ENCODE assay signal across 1 cellular context in the genomic region with DNA sequence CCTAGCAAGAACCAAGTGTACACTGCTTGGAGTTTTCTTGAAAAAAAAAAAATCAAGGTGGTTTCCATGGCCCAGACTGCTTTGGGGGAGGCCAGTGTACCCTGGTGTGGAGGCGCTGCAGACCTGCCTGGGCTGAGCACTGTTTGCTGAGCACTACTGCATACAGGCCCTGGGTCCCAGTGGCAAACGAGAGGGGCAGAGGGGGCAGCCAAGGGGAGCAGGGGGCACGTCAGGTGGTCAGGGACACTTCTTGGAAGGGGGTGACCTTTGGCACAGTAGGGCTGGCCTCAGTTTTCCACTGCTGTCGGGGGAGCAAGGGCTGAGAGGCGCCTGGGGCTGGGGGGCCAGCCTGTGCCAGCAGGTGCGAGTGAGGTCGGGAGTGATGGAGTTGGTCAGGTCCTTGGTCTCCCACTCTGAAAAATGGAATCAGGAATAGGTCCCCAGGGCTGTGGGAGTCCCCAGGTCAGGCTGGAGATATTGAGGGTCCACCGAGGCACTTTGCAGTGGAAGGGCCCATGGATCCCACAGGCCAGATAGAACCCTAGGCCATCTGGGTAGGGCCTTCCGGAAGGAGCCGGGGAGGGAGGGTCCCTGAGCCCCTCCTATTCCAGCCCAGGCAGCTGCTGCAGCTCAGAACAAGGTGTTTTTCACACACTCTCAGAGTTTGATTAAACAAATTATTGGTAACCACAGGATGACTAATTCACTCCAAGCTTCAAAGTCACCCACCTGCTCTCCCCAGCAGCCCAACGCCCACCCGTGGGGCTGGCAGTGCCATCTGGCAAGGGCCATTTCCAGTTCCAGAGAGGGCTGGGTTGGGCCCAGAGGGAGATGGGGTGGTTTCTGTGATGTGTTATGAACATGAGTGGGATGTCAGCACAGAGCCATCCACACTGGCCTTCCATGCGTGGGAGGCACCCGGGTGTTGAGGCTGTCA.
TF ChIP-seq lines count a peak whose summit lies in the region.

No MANE protein-coding gene starts in this region.

TF ChIP-seq in endothelial cell of umbilical vein, 7 proteins besides CTCF, POLR2A, EP300 and RAD21 (continued from another document):
- TF ChIP-seq, protein P1, sequence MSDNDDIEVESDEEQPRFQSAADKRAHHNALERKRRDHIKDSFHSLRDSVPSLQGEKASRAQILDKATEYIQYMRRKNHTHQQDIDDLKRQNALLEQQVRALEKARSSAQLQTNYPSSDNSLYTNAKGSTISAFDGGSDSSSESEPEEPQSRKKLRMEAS (IDR thresholded peaks at IDR 0.05; ENCODE audit: insufficient read depth, insufficient read length): no peak
- TF ChIP-seq FOS (IDR thresholded peaks at IDR 0.05; ENCODE audit: borderline replicate concordance, insufficient read depth, low read length) (no peak), GATA2 (IDR thresholded peaks at IDR 0.05; ENCODE audit: insufficient read depth, insufficient read length, low read depth, low read length) (no peak), POLR2AphosphoS5 (IDR thresholded peaks at IDR 0.05; ENCODE audit: insufficient read depth, low read depth, low read length) (no peak), JUN (IDR thresholded peaks at IDR 0.05; ENCODE audit: borderline replicate concordance, insufficient read depth, insufficient read length, low read depth) (no peak), MYC (IDR thresholded peaks at IDR 0.05; ENCODE audit: low read depth, low read length) (no peak)
